18 cellular contexts compared by ENCODE assay signal in the genomic region with DNA sequence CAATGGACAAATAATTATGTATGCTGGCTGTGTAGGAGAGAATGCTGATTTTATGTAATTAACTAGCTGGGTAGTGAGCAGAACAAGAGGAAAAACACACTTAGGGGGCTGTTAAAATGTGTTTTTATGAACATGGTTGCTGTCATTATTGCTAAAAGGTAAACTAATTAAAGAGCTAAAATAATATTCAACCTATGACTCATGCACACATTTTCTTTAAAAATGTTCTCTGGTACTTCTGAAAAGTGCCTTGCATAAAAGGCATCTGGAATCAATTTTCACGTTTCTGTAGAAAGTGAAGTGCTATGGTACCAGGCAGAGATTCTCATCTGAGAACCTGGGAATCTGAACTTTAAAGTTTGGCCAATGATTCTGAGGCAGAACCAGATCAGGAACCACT.
A peak's percentile ranks its signal among the peaks of the same experiment; 100 is the strongest.
DNase-seq lines count a peak whose midpoint lies in the region; ATAC-seq and TF ChIP-seq lines count a peak whose summit lies in the region.
"Had no signal": no experiment of that assay in that cellular context is flagged by ENCODE, and none has a peak within 500 bp of the region (broad histone marks: within the 10 kb centered on the region; RNA-seq: fewer than 3 reads in every experiment).

No MANE protein-coding gene starts in this region.

- 4 to 5% methylated on average over 1 of the region's 1 CpG for WGBS in GM23248 (ENCODE audit: low coverage in 1 of 2, low lambda C conversion rate in 2 of 2, missing lambda C conversion rate in 2 of 2), 2 experiments

- no peak overlapping the region for H3K27ac ChIP-seq in GM23248
- no peak overlapping the region for H3K27ac ChIP-seq in OCI-LY7 (ENCODE audit: low read depth, low read length, poor library complexity, severe bottlenecking)

- H3K9ac ChIP-seq in GM23248 = no peak overlapping the region

- H2AFZ ChIP-seq in GM23248 (no peak overlapping the region), OCI-LY7 (ENCODE audit: low read length) (no peak overlapping the region)

- peak; percentile 20 for DNase-seq in AG08395 (ENCODE audit: low spot score)
- DNase-seq in GM23248 = peak; percentile 52
- DNase-seq in fibroblast of peridontal ligament (ENCODE audit: extremely low read depth) = peak; percentile 16
- no peak for DNase-seq in HPDE6-E6E7 (ENCODE audit: extremely low spot score)
- DNase-seq in OCI-LY7 (ENCODE audit: low spot score) = no peak
- DNase-seq: AML-193; C1 segment of cervical spinal cord; CD8-positive, alpha-beta T cell; Karpas-422; MV-4-11; NCI-H1930; NK-92 treated with Interleukin-12 subunit alpha and Interleukin-12 subunit beta, amount 100 ng/mL, for 24 hours; SIG-M5; T-helper 1 cell had no signal

- POLR2A ChIA-PET in OCI-LY7 (lab: Charles Lee) = no interaction called here

- BruUV-seq in OCI-LY7 (replicated peaks; lab: Mats Ljungman, UMichigan) = no TSS peak

- intact Hi-C loops in OCI-LY7 (cut with micrococcal nuclease; ENCODE audit: unreplicated experiment) = no loop called here

- H4K20me1 ChIP-seq in GM23248 (ENCODE audit: insufficient read depth) (no peaks in the 10 kb centered on the region), OCI-LY7 (ENCODE audit: insufficient read depth, low read length) (no peaks in the 10 kb centered on the region)

- H3F3A ChIP-seq in GM23248 (ENCODE audit: insufficient read depth) = 0 out of 2 replicates have a peak, but pooled peaks cover under 1% of the 10 kb centered on the region

- H3K9me3 ChIP-seq in GM23248 (ENCODE audit: low read depth) (no peaks in the 10 kb centered on the region), OCI-LY7 (ENCODE audit: low read length) (no peaks in the 10 kb centered on the region)
- H3K9me3 ChIP-seq: HAP-1 had no signal

- H3K36me3 ChIP-seq in GM23248 (ENCODE audit: low read depth) (no peaks in the 10 kb centered on the region), OCI-LY7 (ENCODE audit: insufficient read depth, low read length) (no peaks in the 10 kb centered on the region)
- H3K36me3 ChIP-seq: HAP-1 had no signal

- H3K4me3 ChIP-seq in GM23248 (no peak overlapping the region), OCI-LY7 (ENCODE audit: low read depth, low read length, poor library complexity, severe bottlenecking) (no peak overlapping the region)
- H3K4me3 ChIP-seq: HAP-1 had no signal

- no peaks in the 10 kb centered on the region for H3K9me2 ChIP-seq in GM23248 (ENCODE audit: insufficient read depth)
- H3K9me2 ChIP-seq in OCI-LY7 (ENCODE audit: insufficient read depth, low read length) = no peaks in the 10 kb centered on the region

- H3K79me2 ChIP-seq in GM23248 (ENCODE audit: insufficient read depth) (no peaks in the 10 kb centered on the region), OCI-LY7 (ENCODE audit: insufficient read depth, low read depth, low read length) (no peaks in the 10 kb centered on the region)

- ATAC-seq in SK-N-SH treated with all-trans-retinoic acid at 6 μM for 48 hours = peak; percentile 86
- ATAC-seq in HG03108 (IDR thresholded peaks at IDR 0.05; ENCODE audit: unreplicated experiment) = no peak
- ATAC-seq: CD8-positive, alpha-beta T cell; Panc1 had no signal

- CTCF ChIA-PET in OCI-LY7 (lab: Charles Lee; ENCODE audit: unreplicated experiment) = no interaction called here

- in situ Hi-C loops in GM23248 (cut with MboI) = no loop called here

- TF ChIP-seq CTCF in OCI-LY7 (conservative IDR thresholded peaks at IDR 0.05; ENCODE audit: low read length) = no peak

- peaks cover 18% of the 10 kb centered on the region for H3K4me1 ChIP-seq in GM23248 (ENCODE audit: insufficient read depth)
- H3K4me1 ChIP-seq in OCI-LY7 (ENCODE audit: insufficient read depth, low read length, poor library complexity, severe bottlenecking) = peaks cover 6% of the 10 kb centered on the region
- H3K4me1 ChIP-seq: HAP-1 had no signal

- 0 out of 2 replicates have a peak, but pooled peaks cover 6% of the 10 kb centered on the region for H3K27me3 ChIP-seq in GM23248 (replicated peaks; ENCODE audit: insufficient read depth)

- H3K4me2 ChIP-seq in GM23248 (ENCODE audit: unreplicated experiment) (no peak overlapping the region), OCI-LY7 (ENCODE audit: low read length) (no peak overlapping the region)

TF ChIP-seq in SK-N-SH treated with all-trans-retinoic acid at 6 μM for 48 hours, 23 proteins besides CTCF, POLR2A, EP300 and RAD21:
- no peak for TF ChIP-seq ARNTL (CRISPR knock-in tag; IDR thresholded peaks at IDR 0.05; ENCODE audit: borderline replicate concordance, low read depth)
- TF ChIP-seq BACH2 (CRISPR knock-in tag; IDR thresholded peaks at IDR 0.05; ENCODE audit: borderline replicate concordance) = no peak
- peak; percentile 85 for TF ChIP-seq ISL1 (CRISPR knock-in tag; IDR thresholded peaks at IDR 0.05)
- TF ChIP-seq ZNF8 (CRISPR knock-in tag; IDR thresholded peaks at IDR 0.05) = no peak
- no peak for TF ChIP-seq CSDC2 (CRISPR knock-in tag; IDR thresholded peaks at IDR 0.05)
- TF ChIP-seq PPARA (CRISPR knock-in tag; IDR thresholded peaks at IDR 0.05; ENCODE audit: borderline replicate concordance) = no peak
- TF ChIP-seq, protein P1, sequence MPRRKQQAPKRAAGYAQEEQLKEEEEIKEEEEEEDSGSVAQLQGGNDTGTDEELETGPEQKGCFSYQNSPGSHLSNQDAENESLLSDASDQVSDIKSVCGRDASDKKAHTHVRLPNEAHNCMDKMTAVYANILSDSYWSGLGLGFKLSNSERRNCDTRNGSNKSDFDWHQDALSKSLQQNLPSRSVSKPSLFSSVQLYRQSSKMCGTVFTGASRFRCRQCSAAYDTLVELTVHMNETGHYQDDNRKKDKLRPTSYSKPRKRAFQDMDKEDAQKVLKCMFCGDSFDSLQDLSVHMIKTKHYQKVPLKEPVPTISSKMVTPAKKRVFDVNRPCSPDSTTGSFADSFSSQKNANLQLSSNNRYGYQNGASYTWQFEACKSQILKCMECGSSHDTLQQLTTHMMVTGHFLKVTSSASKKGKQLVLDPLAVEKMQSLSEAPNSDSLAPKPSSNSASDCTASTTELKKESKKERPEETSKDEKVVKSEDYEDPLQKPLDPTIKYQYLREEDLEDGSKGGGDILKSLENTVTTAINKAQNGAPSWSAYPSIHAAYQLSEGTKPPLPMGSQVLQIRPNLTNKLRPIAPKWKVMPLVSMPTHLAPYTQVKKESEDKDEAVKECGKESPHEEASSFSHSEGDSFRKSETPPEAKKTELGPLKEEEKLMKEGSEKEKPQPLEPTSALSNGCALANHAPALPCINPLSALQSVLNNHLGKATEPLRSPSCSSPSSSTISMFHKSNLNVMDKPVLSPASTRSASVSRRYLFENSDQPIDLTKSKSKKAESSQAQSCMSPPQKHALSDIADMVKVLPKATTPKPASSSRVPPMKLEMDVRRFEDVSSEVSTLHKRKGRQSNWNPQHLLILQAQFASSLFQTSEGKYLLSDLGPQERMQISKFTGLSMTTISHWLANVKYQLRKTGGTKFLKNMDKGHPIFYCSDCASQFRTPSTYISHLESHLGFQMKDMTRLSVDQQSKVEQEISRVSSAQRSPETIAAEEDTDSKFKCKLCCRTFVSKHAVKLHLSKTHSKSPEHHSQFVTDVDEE (CRISPR knock-in tag; IDR thresholded peaks at IDR 0.05) = no peak
- peak; percentile 90 for TF ChIP-seq TCF4 (CRISPR knock-in tag; IDR thresholded peaks at IDR 0.05; ENCODE audit: borderline replicate concordance)
- no peak for TF ChIP-seq ZFP3 (CRISPR knock-in tag; IDR thresholded peaks at IDR 0.05)

Comparison
In these comparisons a context has a peak if more than half of its experiments do, and no peak if none do; other contexts are left out.
1. DNase-seq: peak in AG08395 (single experiment), GM23248 (single experiment) and fibroblast of peridontal ligament (single experiment); none in HPDE6-E6E7 (single experiment) and OCI-LY7 (single experiment).